ENCODE assay signal across 1 cellular context in the genomic region with DNA sequence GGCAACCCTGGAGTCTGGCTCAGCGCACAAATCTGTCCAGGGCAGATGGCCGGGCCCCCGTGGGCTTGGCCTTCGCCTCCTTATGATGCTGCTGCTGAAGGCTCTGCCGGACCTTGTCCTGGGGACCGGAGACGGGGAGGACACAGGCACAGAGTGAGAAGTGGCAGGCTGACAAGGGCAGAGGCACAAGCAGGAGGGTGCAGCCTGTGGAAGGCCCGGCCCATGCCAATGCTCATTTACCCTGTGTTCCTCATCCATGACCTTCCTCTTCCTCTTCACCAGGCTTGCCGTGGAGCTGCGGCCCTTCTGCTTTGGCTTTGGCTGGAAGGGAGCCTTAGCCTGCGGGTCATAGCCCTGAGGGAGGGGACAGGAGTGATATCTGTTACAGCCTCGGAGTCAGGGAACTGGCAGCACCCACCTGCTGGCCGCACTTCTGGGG.
TF ChIP-seq lines count a peak whose summit lies in the region.

No MANE protein-coding gene starts in this region.

TF ChIP-seq in GM23338, 12 proteins besides CTCF, POLR2A, EP300 and RAD21 (continued from another document):
- no peak for TF ChIP-seq REST (IDR thresholded peaks at IDR 0.05; ENCODE audit: unreplicated experiment)
- TF ChIP-seq, protein P1, sequence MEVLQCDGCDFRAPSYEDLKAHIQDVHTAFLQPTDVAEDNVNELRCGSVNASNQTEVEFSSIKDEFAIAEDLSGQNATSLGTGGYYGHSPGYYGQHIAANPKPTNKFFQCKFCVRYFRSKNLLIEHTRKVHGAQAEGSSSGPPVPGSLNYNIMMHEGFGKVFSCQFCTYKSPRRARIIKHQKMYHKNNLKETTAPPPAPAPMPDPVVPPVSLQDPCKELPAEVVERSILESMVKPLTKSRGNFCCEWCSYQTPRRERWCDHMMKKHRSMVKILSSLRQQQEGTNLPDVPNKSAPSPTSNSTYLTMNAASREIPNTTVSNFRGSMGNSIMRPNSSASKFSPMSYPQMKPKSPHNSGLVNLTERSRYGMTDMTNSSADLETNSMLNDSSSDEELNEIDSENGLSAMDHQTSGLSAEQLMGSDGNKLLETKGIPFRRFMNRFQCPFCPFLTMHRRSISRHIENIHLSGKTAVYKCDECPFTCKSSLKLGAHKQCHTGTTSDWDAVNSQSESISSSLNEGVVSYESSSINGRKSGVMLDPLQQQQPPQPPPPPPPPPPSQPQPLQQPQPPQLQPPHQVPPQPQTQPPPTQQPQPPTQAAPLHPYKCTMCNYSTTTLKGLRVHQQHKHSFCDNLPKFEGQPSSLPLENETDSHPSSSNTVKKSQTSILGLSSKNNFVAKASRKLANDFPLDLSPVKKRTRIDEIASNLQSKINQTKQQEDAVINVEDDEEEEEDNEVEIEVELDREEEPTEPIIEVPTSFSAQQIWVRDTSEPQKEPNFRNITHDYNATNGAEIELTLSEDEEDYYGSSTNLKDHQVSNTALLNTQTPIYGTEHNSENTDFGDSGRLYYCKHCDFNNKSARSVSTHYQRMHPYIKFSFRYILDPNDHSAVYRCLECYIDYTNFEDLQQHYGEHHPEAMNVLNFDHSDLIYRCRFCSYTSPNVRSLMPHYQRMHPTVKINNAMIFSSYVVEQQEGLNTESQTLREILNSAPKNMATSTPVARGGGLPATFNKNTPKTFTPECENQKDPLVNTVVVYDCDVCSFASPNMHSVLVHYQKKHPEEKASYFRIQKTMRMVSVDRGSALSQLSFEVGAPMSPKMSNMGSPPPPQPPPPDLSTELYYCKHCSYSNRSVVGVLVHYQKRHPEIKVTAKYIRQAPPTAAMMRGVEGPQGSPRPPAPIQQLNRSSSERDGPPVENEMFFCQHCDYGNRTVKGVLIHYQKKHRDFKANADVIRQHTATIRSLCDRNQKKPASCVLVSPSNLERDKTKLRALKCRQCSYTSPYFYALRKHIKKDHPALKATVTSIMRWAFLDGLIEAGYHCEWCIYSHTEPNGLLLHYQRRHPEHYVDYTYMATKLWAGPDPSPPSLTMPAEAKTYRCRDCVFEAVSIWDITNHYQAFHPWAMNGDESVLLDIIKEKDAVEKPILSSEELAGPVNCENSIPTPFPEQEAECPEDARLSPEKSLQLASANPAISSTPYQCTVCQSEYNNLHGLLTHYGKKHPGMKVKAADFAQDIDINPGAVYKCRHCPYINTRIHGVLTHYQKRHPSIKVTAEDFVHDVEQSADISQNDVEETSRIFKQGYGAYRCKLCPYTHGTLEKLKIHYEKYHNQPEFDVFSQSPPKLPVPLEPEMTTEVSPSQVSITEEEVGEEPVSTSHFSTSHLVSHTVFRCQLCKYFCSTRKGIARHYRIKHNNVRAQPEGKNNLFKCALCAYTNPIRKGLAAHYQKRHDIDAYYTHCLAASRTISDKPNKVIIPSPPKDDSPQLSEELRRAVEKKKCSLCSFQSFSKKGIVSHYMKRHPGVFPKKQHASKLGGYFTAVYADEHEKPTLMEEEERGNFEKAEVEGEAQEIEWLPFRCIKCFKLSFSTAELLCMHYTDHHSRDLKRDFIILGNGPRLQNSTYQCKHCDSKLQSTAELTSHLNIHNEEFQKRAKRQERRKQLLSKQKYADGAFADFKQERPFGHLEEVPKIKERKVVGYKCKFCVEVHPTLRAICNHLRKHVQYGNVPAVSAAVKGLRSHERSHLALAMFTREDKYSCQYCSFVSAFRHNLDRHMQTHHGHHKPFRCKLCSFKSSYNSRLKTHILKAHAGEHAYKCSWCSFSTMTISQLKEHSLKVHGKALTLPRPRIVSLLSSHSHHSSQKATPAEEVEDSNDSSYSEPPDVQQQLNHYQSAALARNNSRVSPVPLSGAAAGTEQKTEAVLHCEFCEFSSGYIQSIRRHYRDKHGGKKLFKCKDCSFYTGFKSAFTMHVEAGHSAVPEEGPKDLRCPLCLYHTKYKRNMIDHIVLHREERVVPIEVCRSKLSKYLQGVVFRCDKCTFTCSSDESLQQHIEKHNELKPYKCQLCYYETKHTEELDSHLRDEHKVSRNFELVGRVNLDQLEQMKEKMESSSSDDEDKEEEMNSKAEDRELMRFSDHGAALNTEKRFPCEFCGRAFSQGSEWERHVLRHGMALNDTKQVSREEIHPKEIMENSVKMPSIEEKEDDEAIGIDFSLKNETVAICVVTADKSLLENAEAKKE (CRISPR knock-in tag; IDR thresholded peaks at IDR 0.05), result no peak
- no peak for TF ChIP-seq STAT1 (IDR thresholded peaks at IDR 0.05; ENCODE audit: unreplicated experiment)
- no peak for TF ChIP-seq POLR2AphosphoS5 (IDR thresholded peaks at IDR 0.05; ENCODE audit: low read depth)
- no peak for TF ChIP-seq ZNF331 (CRISPR knock-in tag; IDR thresholded peaks at IDR 0.05; ENCODE audit: low read depth)
- no peak for TF ChIP-seq CREB1 (CRISPR knock-in tag; IDR thresholded peaks at IDR 0.05; ENCODE audit: low read depth)
- no peak for TF ChIP-seq ZNF114 (CRISPR knock-in tag; IDR thresholded peaks at IDR 0.05)
- TF ChIP-seq EZH2phosphoT487 (IDR thresholded peaks at IDR 0.05; ENCODE audit: unreplicated experiment), result no peak
- no peak for TF ChIP-seq NANOG (IDR thresholded peaks at IDR 0.05; ENCODE audit: borderline replicate concordance)
